Comparison of ENCODE assay signal across 24 cellular contexts in genomic region chr22:36594569-36594968, GRCh38.
"Had no signal": no experiment of that assay in that cellular context is flagged by ENCODE, and none has a peak within 500 bp of the region (broad histone marks: within the 10 kb centered on the region; RNA-seq: fewer than 3 reads in every experiment).

No MANE protein-coding gene starts in this region.

- DNase-seq: activated CD4-positive, alpha-beta memory T cell treated with anti-CD3 and anti-CD28 coated beads, Interleukin-2, amount 10 ng/mL, durations not matched to agents 7 days and 5 days; activated CD4-positive, alpha-beta T cell treated with anti-CD3 and anti-CD28 coated beads, Interleukin-2, amount 50 U/mL, for 1 hour; activated CD4-positive, CD25-positive, alpha-beta regulatory T cell; activated naive CD4-positive, alpha-beta T cell; activated T-cell treated with anti-CD3 and anti-CD28 coated beads, Interleukin-2, amount 50 U/mL, for 72 hours; central memory CD4-positive, alpha-beta T cell; MG63; MV-4-11; NCI-H1092 treated with DMSO at 0.1 percent for 48 hours; NCI-H1436; NCI-H1694 treated with DMSO at 0.1 percent for 48 hours; NCI-H2029 treated with DMSO at 0.1 percent for 48 hours; NCI-H510A treated with DMSO at 0.1 percent for 48 hours; NCI-H69; NK-92 treated with Interleukin-12 subunit alpha and Interleukin-12 subunit beta, amount 100 ng/mL, for 24 hours; OCI-M1; Right ventricle myocardium superior; RPMI8226; SJCRH30; SK-N-SH; T-helper 1 cell had no signal

- H3K9ac ChIP-seq: SK-N-SH had no signal

- H3K4me1 ChIP-seq: breast epithelium, SJCRH30 had no signal

- H3K9me3 ChIP-seq: breast epithelium, MG63, SJCRH30, SK-N-SH had no signal

- H3K36me3 ChIP-seq: breast epithelium, MG63, SJCRH30 had no signal

- H3K27ac ChIP-seq: breast epithelium, SJCRH30, VCaP had no signal

- ATAC-seq: activated T-cell treated with anti-CD3 and anti-CD28 coated beads, Interleukin-2, amount 50 U/mL, for 72 hours; Panc1 had no signal

- H3K27me3 ChIP-seq: breast epithelium, SJCRH30 had no signal

- H3K4me2 ChIP-seq: SK-N-SH had no signal

- H3K4me3 ChIP-seq: breast epithelium, MG63, SJCRH30 had no signal
